1 cellular context compared by ENCODE assay signal in the genomic region with DNA sequence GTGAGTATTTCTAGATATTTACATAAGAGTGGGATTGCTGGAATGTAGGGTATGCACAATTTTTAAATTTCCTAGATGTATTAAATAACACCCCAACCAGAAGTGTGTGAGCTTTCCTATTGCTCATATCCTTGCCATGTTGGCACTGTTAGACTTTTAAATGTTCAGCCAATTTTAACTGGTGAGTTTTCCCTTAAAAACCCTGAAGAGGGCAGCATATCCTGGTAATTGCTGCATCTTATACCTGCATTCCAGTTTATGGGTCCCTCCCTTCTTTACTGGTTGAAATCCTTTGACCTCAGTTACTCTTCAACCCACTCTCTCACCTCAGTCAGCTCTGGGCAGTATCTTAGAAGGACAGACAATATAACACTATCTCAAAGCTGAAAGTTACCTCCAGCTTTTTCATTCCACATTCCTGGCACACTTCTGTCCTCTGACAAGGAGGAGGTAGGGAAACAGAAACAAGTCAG.
TF ChIP-seq lines count a peak whose summit lies in the region.

No MANE protein-coding gene starts in this region.

TF ChIP-seq in IMR-90, 13 proteins besides CTCF, POLR2A, EP300 and RAD21 (continued from another document):
- TF ChIP-seq MAZ (IDR thresholded peaks at IDR 0.05; ENCODE audit: borderline replicate concordance, low read depth, low read length) (no peak), NFE2L2 (IDR thresholded peaks at IDR 0.05; ENCODE audit: low read depth, low read length) (no peak), CHD1 (IDR thresholded peaks at IDR 0.05; ENCODE audit: low read depth, low read length) (no peak), CEBPB (IDR thresholded peaks at IDR 0.05; ENCODE audit: low read depth, low read length) (peak; percentile 57; the same call in 1 of the 2 replicates), MAFK (IDR thresholded peaks at IDR 0.05; ENCODE audit: low read depth, low read length) (no peak)
